14 cellular contexts compared by ENCODE assay signal in genomic region chr12:67766370-67766769, GRCh38.
DNase-seq lines count a peak whose midpoint lies in the region; ATAC-seq and TF ChIP-seq lines count a peak whose summit lies in the region.
"Had no signal": no experiment of that assay in that cellular context is flagged by ENCODE, and none has a peak within 500 bp of the region (broad histone marks: within the 10 kb centered on the region; RNA-seq: fewer than 3 reads in every experiment).

No MANE protein-coding gene starts in this region.

- H3K9me3 ChIP-seq in PC-3 (ENCODE audit: low read length) (no peaks in the 10 kb centered on the region), endodermal cell (ENCODE audit: control insufficient read depth, low read length) (no peaks in the 10 kb centered on the region), esophagus muscularis mucosa (no peaks in the 10 kb centered on the region)

- no peak overlapping the region for H3K4me3 ChIP-seq in PC-3 (ENCODE audit: low read length)
- no peak overlapping the region for H3K4me3 ChIP-seq in endodermal cell (ENCODE audit: low read length)
- H3K4me3 ChIP-seq in esophagus muscularis mucosa = no peak overlapping the region
- H3K4me3 ChIP-seq: cardiac muscle cell, neural progenitor cell had no signal

- H3K4me3 Mint-ChIP-seq in endodermal cell = no peak overlapping the region
- H3K4me3 Mint-ChIP-seq: activated B cell treated with CpG ODN at 0.5 μM for 24 hours; activated T-cell treated with anti-CD3 and anti-CD28 coated beads, Interleukin-2, amount 50 U/mL, for 24 hours; neural progenitor cell had no signal

- no peak for TF ChIP-seq CTCF in PC-3 (conservative IDR thresholded peaks at IDR 0.05; ENCODE audit: low read depth, low read length)
- TF ChIP-seq CTCF in endodermal cell (conservative IDR thresholded peaks at IDR 0.05) = no peak
- TF ChIP-seq CTCF in esophagus muscularis mucosa (IDR thresholded peaks at IDR 0.05) = no peak

- ATAC-seq in PC-3 = peak; percentile 97
- ATAC-seq in GM18517 (IDR thresholded peaks at IDR 0.05; ENCODE audit: unreplicated experiment) = no peak

- H3K79me2 ChIP-seq in PC-3 (ENCODE audit: low read length) = no peaks in the 10 kb centered on the region

- CTCF ChIA-PET in PC-3 (lab: Charles Lee) = interaction anchor here (1.0 kb wide), 1 partner anchor 177 kb away, joined by 3 read pairs; no protein-coding TSS in a partner anchor

- H3K4me2 ChIP-seq in PC-3 (ENCODE audit: low read length) = peak overlapping the region; percentile 68
- H3K4me2 ChIP-seq: KMS-11, neural progenitor cell had no signal

- no peak overlapping the region for H3K27ac Mint-ChIP-seq in endodermal cell
- H3K27ac Mint-ChIP-seq: activated B cell treated with CpG ODN at 0.5 μM for 24 hours; activated T-cell treated with anti-CD3 and anti-CD28 coated beads, Interleukin-2, amount 50 U/mL, for 24 hours; neural progenitor cell had no signal

- H3K9ac ChIP-seq in PC-3 (ENCODE audit: low read length) (no peak overlapping the region), endodermal cell (ENCODE audit: extremely low read depth, low read length, poor library complexity, severe bottlenecking) (no peak overlapping the region)
- H3K9ac ChIP-seq: KMS-11, neural progenitor cell had no signal

- H3K9me2 ChIP-seq in PC-3 (replicated peaks; ENCODE audit: low read length) = no peaks in the 10 kb centered on the region

- TF ChIP-seq EP300 in esophagus muscularis mucosa (IDR thresholded peaks at IDR 0.05) = no peak

- H3K4me1 Mint-ChIP-seq in endodermal cell = peaks cover 9% of the 10 kb centered on the region
- H3K4me1 Mint-ChIP-seq: activated B cell treated with CpG ODN at 0.5 μM for 24 hours had no signal

- H2AFZ ChIP-seq in PC-3 (ENCODE audit: low read length) = no peak overlapping the region
- H2AFZ ChIP-seq: neural progenitor cell had no signal

- H3K36me3 ChIP-seq in PC-3 (ENCODE audit: low read depth, low read length) (no peaks in the 10 kb centered on the region), endodermal cell (ENCODE audit: control insufficient read depth, insufficient read depth, low read length) (no peaks in the 10 kb centered on the region), esophagus muscularis mucosa (no peaks in the 10 kb centered on the region)
- H3K36me3 ChIP-seq: cardiac muscle cell, neural progenitor cell had no signal

- peaks cover 7% of the 10 kb centered on the region for H3K36me3 Mint-ChIP-seq in endodermal cell (ENCODE audit: low read depth)
- H3K36me3 Mint-ChIP-seq: neural progenitor cell had no signal

- POLR2A ChIA-PET in PC-3 (lab: Charles Lee; ENCODE audit: unreplicated experiment) = interaction anchor here (0.6 to 0.8 kb wide), 4 partner anchors 46 to 358 kb away, joined by 3 to 4 read pairs (median 4); no protein-coding TSS in a partner anchor

- BruUV-seq in PC-3 (replicated peaks; lab: Mats Ljungman, UMichigan) = no TSS peak

- no peak for TF ChIP-seq POLR2A in esophagus muscularis mucosa (IDR thresholded peaks at IDR 0.05; ENCODE audit: low read depth)

- H4K20me1 ChIP-seq in PC-3 (ENCODE audit: low read length) = no peaks in the 10 kb centered on the region

- peak overlapping the region; percentile 81 for H3K27ac ChIP-seq in PC-3 (ENCODE audit: low read length)
- no peak overlapping the region for H3K27ac ChIP-seq in endodermal cell (ENCODE audit: low read depth, low read length)
- no peak overlapping the region for H3K27ac ChIP-seq in esophagus muscularis mucosa (replicated peaks in 1 of 4)
- H3K27ac ChIP-seq: cardiac muscle cell, KMS-11, neural progenitor cell had no signal

- peaks cover 14% of the 10 kb centered on the region for H3K9me3 Mint-ChIP-seq in endodermal cell
- H3K9me3 Mint-ChIP-seq: activated B cell treated with CpG ODN at 0.5 μM for 24 hours; activated T-cell treated with anti-CD3 and anti-CD28 coated beads, Interleukin-2, amount 50 U/mL, for 24 hours had no signal

- H3K27me3 ChIP-seq in PC-3 (ENCODE audit: low read length) (no peaks in the 10 kb centered on the region), endodermal cell (ENCODE audit: control insufficient read depth, insufficient read depth, low read length, poor library complexity, severe bottlenecking) (peaks cover 26% of the 10 kb centered on the region), esophagus muscularis mucosa (no peaks in the 10 kb centered on the region)
- H3K27me3 ChIP-seq: cardiac muscle cell, neural progenitor cell had no signal

- H3F3A ChIP-seq in PC-3 (ENCODE audit: low read length, unreplicated experiment) = no peaks in the 10 kb centered on the region

- intact Hi-C loops in PC-3 (cut with micrococcal nuclease) = loop anchor here (2.0 to 5.0 kb wide), 4 partner anchors 46 to 146 kb away; no protein-coding TSS in a partner anchor
- intact Hi-C loops in esophagus muscularis mucosa (cut with DNase I) = no loop called here

- peaks cover 19% of the 10 kb centered on the region for H3K4me1 ChIP-seq in PC-3 (ENCODE audit: insufficient read depth, low read length)
- no peaks in the 10 kb centered on the region for H3K4me1 ChIP-seq in endodermal cell (ENCODE audit: control insufficient read depth, insufficient read depth, low read length)
- H3K4me1 ChIP-seq in esophagus muscularis mucosa = peaks cover 0 to 19% (median 5%) of the 10 kb centered on the region in 4 donors

- DNase-seq in EH (ENCODE audit: low read depth) (peak; percentile 90), PC-3 (peak; percentile 94), endodermal cell (peak; percentile 63), mucosa of gallbladder (ENCODE audit: low spot score) (peak; percentile 36), Ammon's horn (ENCODE audit: low spot score) (no peak), NCI-H524 treated with DMSO at 0.1 percent for 48 hours (lab: John Stamatoyannopoulos, UW) (no peak), esophagus muscularis mucosa (ENCODE audit: extremely low spot score) (no peak)
- DNase-seq: activated B cell treated with CpG ODN at 0.5 μM for 24 hours; activated T-cell treated with anti-CD3 and anti-CD28 coated beads, Interleukin-2, amount 50 U/mL, for 24 hours; RPMI8226 had no signal

- H3K27me3 Mint-ChIP-seq in endodermal cell (ENCODE audit: insufficient read depth) = peaks cover 26% of the 10 kb centered on the region
- H3K27me3 Mint-ChIP-seq: activated T-cell treated with anti-CD3 and anti-CD28 coated beads, Interleukin-2, amount 50 U/mL, for 24 hours had no signal

- WGBS in endodermal cell (ENCODE audit: insufficient coverage in 1 of 2, insufficient read length in 1 of 2), 2 experiments = 56 to 61% methylated on average over 3 of the region's 3 CpGs
- 61% methylated on average over 1 of the region's 3 CpGs for WGBS in esophagus muscularis mucosa

Comparison
In these comparisons a context has a peak if more than half of its experiments do, and no peak if none do; other contexts are left out.
1. DNase-seq: peak in EH (single experiment), PC-3 (single experiment), endodermal cell (single experiment) and mucosa of gallbladder (single experiment); none in Ammon's horn (single experiment), NCI-H524 treated with DMSO at 0.1 percent for 48 hours (single experiment) and esophagus muscularis mucosa (single experiment).